ENCODE assay signal across 1 cellular context in genomic region chr19:56142087-56142787, GRCh38.
TF ChIP-seq lines count a peak whose summit lies in the region.

No MANE protein-coding gene starts in this region.

TF ChIP-seq in HepG2, 621 proteins besides CTCF, POLR2A, EP300 and RAD21 (continued from another document and continues in another):
- TF ChIP-seq ZBTB4 (CRISPR knock-in tag; IDR thresholded peaks at IDR 0.05; ENCODE audit: borderline replicate concordance) (0 out of 2 replicates have a peak, but pooled peaks have one; percentile 57), ATF3 (CRISPR knock-in tag; IDR thresholded peaks at IDR 0.05) (no peak), ZNF496 (CRISPR knock-in tag; IDR thresholded peaks at IDR 0.05; ENCODE audit: insufficient replicate concordance) (no peak), TBX3 (IDR thresholded peaks at IDR 0.05; ENCODE audit: borderline replicate concordance) (no peak), ZC3H13 (CRISPR knock-in tag; IDR thresholded peaks at IDR 0.05) (no peak), SRF (IDR thresholded peaks at IDR 0.05; ENCODE audit: low read depth, low read length) (0 out of 2 replicates have a peak, but pooled peaks have one; percentile 20), SIN3A (IDR thresholded peaks at IDR 0.05; ENCODE audit: borderline replicate concordance, low read depth, low read length) (peak; percentile 84; the same call in 1 of the 2 replicates), NCOA1 (CRISPR knock-in tag; IDR thresholded peaks at IDR 0.05) (no peak), SALL1 (CRISPR knock-in tag; IDR thresholded peaks at IDR 0.05) (peak; percentile 72), MZF1 (CRISPR knock-in tag; IDR thresholded peaks at IDR 0.05; ENCODE audit: borderline replicate concordance) (no peak), FOXP1 (IDR thresholded peaks at IDR 0.05) (no peak), FOXP1 (CRISPR knock-in tag; IDR thresholded peaks at IDR 0.05) (peak; percentile 44; the same call in 1 of the 2 replicates), ZNF567 (CRISPR knock-in tag; IDR thresholded peaks at IDR 0.05; ENCODE audit: borderline replicate concordance) (peak; percentile 66; the same call in 1 of the 2 replicates), SMC3 (IDR thresholded peaks at IDR 0.05; ENCODE audit: low read length) (peak; percentile 60), RBFOX2 (IDR thresholded peaks at IDR 0.05; ENCODE audit: low read depth, low read length) (peak; percentile 52; the same call in 1 of the 2 replicates), MEIS1 (CRISPR knock-in tag; IDR thresholded peaks at IDR 0.05; ENCODE audit: borderline replicate concordance) (no peak), ZFYVE20 (CRISPR knock-in tag; IDR thresholded peaks at IDR 0.05; ENCODE audit: borderline replicate concordance, low read depth) (no peak), ATF7-NPFF (CRISPR knock-in tag; IDR thresholded peaks at IDR 0.05; ENCODE audit: low read depth) (no peak), RERE (CRISPR knock-in tag; IDR thresholded peaks at IDR 0.05; ENCODE audit: low read depth) (no peak; the same call in none of the 2 replicates), HIVEP1 (CRISPR knock-in tag; IDR thresholded peaks at IDR 0.05) (no peak), ZNF83 (CRISPR knock-in tag; IDR thresholded peaks at IDR 0.05; ENCODE audit: borderline replicate concordance) (no peak), JUND (CRISPR knock-in tag; IDR thresholded peaks at IDR 0.05) (no peak), ELF1 (CRISPR knock-in tag; IDR thresholded peaks at IDR 0.05) (peak; percentile 51; the same call in 1 of the 2 replicates), TEAD3 (CRISPR knock-in tag; optimal IDR thresholded peaks at IDR 0.05; ENCODE audit: borderline replicate concordance) (peak; percentile 98), TAF15 (IDR thresholded peaks at IDR 0.05; ENCODE audit: low read depth, low read length, poor library complexity, severe bottlenecking) (no peak), AGO1 (IDR thresholded peaks at IDR 0.05; ENCODE audit: low read depth, low read length, poor library complexity, severe bottlenecking) (no peak), ZFP36 (IDR thresholded peaks at IDR 0.05; ENCODE audit: borderline replicate concordance, low read depth, low read length, partially characterized antibody) (no peak), RORA (CRISPR knock-in tag; IDR thresholded peaks at IDR 0.05) (no peak; the same call in 1 of the 2 replicates), HOXA5 (CRISPR knock-in tag; IDR thresholded peaks at IDR 0.05) (no peak), ZFP41 (CRISPR knock-in tag; IDR thresholded peaks at IDR 0.05; ENCODE audit: borderline replicate concordance) (no peak), MED1 (CRISPR knock-in tag; IDR thresholded peaks at IDR 0.05) (peak; percentile 93), CCAR2 (optimal IDR thresholded peaks at IDR 0.05; ENCODE audit: low read depth, low read length) (no peak), ZNF547 (CRISPR knock-in tag; IDR thresholded peaks at IDR 0.05) (no peak), IRF2 (CRISPR knock-in tag; IDR thresholded peaks at IDR 0.05) (peak; percentile 89)
- TF ChIP-seq, protein P1, sequence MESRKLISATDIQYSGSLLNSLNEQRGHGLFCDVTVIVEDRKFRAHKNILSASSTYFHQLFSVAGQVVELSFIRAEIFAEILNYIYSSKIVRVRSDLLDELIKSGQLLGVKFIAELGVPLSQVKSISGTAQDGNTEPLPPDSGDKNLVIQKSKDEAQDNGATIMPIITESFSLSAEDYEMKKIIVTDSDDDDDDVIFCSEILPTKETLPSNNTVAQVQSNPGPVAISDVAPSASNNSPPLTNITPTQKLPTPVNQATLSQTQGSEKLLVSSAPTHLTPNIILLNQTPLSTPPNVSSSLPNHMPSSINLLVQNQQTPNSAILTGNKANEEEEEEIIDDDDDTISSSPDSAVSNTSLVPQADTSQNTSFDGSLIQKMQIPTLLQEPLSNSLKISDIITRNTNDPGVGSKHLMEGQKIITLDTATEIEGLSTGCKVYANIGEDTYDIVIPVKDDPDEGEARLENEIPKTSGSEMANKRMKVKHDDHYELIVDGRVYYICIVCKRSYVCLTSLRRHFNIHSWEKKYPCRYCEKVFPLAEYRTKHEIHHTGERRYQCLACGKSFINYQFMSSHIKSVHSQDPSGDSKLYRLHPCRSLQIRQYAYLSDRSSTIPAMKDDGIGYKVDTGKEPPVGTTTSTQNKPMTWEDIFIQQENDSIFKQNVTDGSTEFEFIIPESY (CRISPR knock-in tag; IDR thresholded peaks at IDR 0.05) = 0 out of 2 replicates have a peak, but pooled peaks have one; percentile 31
- TF ChIP-seq, protein P2, sequence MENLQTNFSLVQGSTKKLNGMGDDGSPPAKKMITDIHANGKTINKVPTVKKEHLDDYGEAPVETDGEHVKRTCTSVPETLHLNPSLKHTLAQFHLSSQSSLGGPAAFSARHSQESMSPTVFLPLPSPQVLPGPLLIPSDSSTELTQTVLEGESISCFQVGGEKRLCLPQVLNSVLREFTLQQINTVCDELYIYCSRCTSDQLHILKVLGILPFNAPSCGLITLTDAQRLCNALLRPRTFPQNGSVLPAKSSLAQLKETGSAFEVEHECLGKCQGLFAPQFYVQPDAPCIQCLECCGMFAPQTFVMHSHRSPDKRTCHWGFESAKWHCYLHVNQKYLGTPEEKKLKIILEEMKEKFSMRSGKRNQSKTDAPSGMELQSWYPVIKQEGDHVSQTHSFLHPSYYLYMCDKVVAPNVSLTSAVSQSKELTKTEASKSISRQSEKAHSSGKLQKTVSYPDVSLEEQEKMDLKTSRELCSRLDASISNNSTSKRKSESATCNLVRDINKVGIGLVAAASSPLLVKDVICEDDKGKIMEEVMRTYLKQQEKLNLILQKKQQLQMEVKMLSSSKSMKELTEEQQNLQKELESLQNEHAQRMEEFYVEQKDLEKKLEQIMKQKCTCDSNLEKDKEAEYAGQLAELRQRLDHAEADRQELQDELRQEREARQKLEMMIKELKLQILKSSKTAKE (CRISPR knock-in tag; IDR thresholded peaks at IDR 0.05; ENCODE audit: borderline replicate concordance) = peak; percentile 77
- TF ChIP-seq, protein P3, sequence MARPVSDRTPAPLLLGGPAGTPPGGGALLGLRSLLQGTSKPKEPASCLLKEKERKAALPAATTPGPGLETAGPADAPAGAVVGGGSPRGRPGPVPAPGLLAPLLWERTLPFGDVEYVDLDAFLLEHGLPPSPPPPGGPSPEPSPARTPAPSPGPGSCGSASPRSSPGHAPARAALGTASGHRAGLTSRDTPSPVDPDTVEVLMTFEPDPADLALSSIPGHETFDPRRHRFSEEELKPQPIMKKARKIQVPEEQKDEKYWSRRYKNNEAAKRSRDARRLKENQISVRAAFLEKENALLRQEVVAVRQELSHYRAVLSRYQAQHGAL (CRISPR knock-in tag; IDR thresholded peaks at IDR 0.05; ENCODE audit: not compliant biosample characterization) = no peak
- TF ChIP-seq, protein P4, sequence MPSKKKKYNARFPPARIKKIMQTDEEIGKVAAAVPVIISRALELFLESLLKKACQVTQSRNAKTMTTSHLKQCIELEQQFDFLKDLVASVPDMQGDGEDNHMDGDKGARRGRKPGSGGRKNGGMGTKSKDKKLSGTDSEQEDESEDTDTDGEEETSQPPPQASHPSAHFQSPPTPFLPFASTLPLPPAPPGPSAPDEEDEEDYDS (CRISPR knock-in tag; IDR thresholded peaks at IDR 0.05) = peak; percentile 89
- TF ChIP-seq, protein P5, sequence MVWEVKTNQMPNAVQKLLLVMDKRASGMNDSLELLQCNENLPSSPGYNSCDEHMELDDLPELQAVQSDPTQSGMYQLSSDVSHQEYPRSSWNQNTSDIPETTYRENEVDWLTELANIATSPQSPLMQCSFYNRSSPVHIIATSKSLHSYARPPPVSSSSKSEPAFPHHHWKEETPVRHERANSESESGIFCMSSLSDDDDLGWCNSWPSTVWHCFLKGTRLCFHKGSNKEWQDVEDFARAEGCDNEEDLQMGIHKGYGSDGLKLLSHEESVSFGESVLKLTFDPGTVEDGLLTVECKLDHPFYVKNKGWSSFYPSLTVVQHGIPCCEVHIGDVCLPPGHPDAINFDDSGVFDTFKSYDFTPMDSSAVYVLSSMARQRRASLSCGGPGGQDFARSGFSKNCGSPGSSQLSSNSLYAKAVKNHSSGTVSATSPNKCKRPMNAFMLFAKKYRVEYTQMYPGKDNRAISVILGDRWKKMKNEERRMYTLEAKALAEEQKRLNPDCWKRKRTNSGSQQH (CRISPR knock-in tag; IDR thresholded peaks at IDR 0.05; ENCODE audit: low read depth) = no peak
- TF ChIP-seq, protein P6, sequence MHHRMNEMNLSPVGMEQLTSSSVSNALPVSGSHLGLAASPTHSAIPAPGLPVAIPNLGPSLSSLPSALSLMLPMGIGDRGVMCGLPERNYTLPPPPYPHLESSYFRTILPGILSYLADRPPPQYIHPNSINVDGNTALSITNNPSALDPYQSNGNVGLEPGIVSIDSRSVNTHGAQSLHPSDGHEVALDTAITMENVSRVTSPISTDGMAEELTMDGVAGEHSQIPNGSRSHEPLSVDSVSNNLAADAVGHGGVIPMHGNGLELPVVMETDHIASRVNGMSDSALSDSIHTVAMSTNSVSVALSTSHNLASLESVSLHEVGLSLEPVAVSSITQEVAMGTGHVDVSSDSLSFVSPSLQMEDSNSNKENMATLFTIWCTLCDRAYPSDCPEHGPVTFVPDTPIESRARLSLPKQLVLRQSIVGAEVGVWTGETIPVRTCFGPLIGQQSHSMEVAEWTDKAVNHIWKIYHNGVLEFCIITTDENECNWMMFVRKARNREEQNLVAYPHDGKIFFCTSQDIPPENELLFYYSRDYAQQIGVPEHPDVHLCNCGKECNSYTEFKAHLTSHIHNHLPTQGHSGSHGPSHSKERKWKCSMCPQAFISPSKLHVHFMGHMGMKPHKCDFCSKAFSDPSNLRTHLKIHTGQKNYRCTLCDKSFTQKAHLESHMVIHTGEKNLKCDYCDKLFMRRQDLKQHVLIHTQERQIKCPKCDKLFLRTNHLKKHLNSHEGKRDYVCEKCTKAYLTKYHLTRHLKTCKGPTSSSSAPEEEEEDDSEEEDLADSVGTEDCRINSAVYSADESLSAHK (CRISPR knock-in tag; IDR thresholded peaks at IDR 0.05; ENCODE audit: borderline replicate concordance) = no peak
- TF ChIP-seq, protein P7, sequence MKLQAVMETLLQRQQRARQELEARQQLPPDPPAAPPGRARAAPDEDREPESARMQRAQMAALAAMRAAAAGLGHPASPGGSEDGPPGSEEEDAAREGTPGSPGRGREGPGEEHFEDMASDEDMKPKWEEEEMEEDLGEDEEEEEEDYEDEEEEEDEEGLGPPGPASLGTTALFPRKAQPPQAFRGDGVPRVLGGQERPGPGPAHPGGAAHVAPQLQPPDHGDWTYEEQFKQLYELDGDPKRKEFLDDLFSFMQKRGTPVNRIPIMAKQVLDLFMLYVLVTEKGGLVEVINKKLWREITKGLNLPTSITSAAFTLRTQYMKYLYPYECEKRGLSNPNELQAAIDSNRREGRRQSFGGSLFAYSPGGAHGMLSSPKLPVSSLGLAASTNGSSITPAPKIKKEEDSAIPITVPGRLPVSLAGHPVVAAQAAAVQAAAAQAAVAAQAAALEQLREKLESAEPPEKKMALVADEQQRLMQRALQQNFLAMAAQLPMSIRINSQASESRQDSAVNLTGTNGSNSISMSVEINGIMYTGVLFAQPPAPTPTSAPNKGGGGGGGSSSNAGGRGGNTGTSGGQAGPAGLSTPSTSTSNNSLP (IDR thresholded peaks at IDR 0.05; ENCODE audit: low read depth, low read length) = peak; percentile 54; the same call in 1 of the 2 replicates
